ENCODE assay signal across 15 cellular contexts in genomic region chr13:59641261-59641660, GRCh38.
"Had no signal": no experiment of that assay in that cellular context is flagged by ENCODE, and none has a peak within 500 bp of the region (broad histone marks: within the 10 kb centered on the region; RNA-seq: fewer than 3 reads in every experiment).

No MANE protein-coding gene starts in this region.

- H3K4me1 ChIP-seq: ascending aorta, gastroesophageal sphincter had no signal

- H3K9me3 ChIP-seq: ascending aorta, gastroesophageal sphincter, heart right ventricle, stomach, thoracic aorta, upper lobe of right lung had no signal

- H3K36me3 ChIP-seq: ascending aorta, gastroesophageal sphincter, heart right ventricle, stomach, thoracic aorta, upper lobe of right lung had no signal

- DNase-seq: activated naive CD4-positive, alpha-beta T cell treated with Interleukin-2 at 50 U/mL for 16 hours; activated naive CD8-positive, alpha-beta T cell treated with anti-CD3 and anti-CD28 coated beads, Interleukin-2, amount 50 U/mL, for 24 hours; activated T-cell treated with anti-CD3 and anti-CD28 coated beads for 4 hours; dorsolateral prefrontal cortex; erythroblast; heart right ventricle; nephron progenitor cell; stimulated activated CD4-positive, alpha-beta T cell treated with anti-CD3 and anti-CD28 coated beads, Interleukin-1b, Interleukin-23, amount 100 ng/mL, for 48 hours; stomach; T-cell; T-helper 9 cell; upper lobe of right lung had no signal

- H3K27me3 ChIP-seq: ascending aorta, dorsolateral prefrontal cortex, gastroesophageal sphincter, heart right ventricle, stomach, upper lobe of right lung had no signal

- H3K27ac ChIP-seq: ascending aorta, dorsolateral prefrontal cortex, gastroesophageal sphincter, heart right ventricle, stomach, thoracic aorta, upper lobe of right lung had no signal

- H3K4me3 ChIP-seq: ascending aorta, dorsolateral prefrontal cortex, gastroesophageal sphincter, heart right ventricle, stomach, thoracic aorta, upper lobe of right lung had no signal
